Comparison of ENCODE assay signal across 14 cellular contexts in genomic region chr3:80889643-80890042, GRCh38.
DNase-seq lines count a peak whose midpoint lies in the region; ATAC-seq and TF ChIP-seq lines count a peak whose summit lies in the region.
"Had no signal": no experiment of that assay in that cellular context is flagged by ENCODE, and none has a peak within 500 bp of the region (broad histone marks: within the 10 kb centered on the region; RNA-seq: fewer than 3 reads in every experiment).

No MANE protein-coding gene starts in this region.

- peak; percentile 25 for DNase-seq in Caki2 (ENCODE audit: low read depth)
- DNase-seq in HEK293T (ENCODE audit: extremely low spot score) = no peak
- peak; percentile 39 for DNase-seq in dermis blood vessel endothelial cell
- DNase-seq in kidney tubule cell (ENCODE audit: low spot score) = peak; percentile 5
- no peak for DNase-seq in AML-193 (lab: John Stamatoyannopoulos, UW)
- DNase-seq: BE2C; CD8-positive, alpha-beta T cell; COR-L47; DMS53; GOT3; H9 had no signal

- CTCF ChIA-PET in HEK293T (lab: Yijun Ruan, JAX) = no interaction called here

- POLR2A ChIA-PET in HEK293T (lab: Yijun Ruan, JAX) = no interaction called here

- in situ Hi-C loops in Caki2 (cut with HindIII; ENCODE audit: low pct_unique_long_range_greater_than_20kb, low sequenced_read_pairs) = no loop called here

- ATAC-seq in GM18868 (IDR thresholded peaks at IDR 0.05; ENCODE audit: unreplicated experiment) (no peak), HG02970 (IDR thresholded peaks at IDR 0.05; ENCODE audit: low FRiP score, unreplicated experiment) (no peak)
- ATAC-seq: CD8-positive, alpha-beta T cell; K562 had no signal

TF ChIP-seq in HEK293T, 16 proteins besides CTCF, POLR2A, EP300 and RAD21:
- TF ChIP-seq ZNF384 (IDR thresholded peaks at IDR 0.05) (peak; percentile 58; the same call in 1 of the 2 replicates), FOXM1 (IDR thresholded peaks at IDR 0.05; ENCODE audit: borderline replicate concordance) (no peak)

Comparison
In these comparisons a context has a peak if more than half of its experiments do, and no peak if none do; other contexts are left out.
1. DNase-seq: peak in Caki2 (single experiment), dermis blood vessel endothelial cell (single experiment) and kidney tubule cell (single experiment); none in HEK293T (single experiment) and AML-193 (0 of 2).